Comparison of ENCODE assay signal across 21 cellular contexts in the genomic region with DNA sequence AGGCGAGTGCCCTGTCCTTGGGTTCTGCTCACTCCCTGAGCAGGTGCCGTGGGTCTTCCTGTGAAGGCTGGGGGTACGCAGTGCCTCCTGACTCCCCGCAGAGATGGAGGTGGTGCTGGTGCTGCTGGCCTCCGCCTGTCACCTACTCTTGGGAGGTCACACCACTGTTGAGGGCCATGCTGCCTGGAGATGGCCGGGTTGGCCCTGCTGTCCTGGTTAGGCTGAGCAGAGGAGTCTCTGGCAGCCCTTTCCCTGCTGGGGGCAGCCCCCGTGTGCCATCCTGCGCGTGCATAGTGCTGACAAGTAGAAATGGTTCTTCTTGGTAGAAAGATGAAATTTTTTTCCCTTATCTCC. TPM values are rescaled to one million over a fixed set of nuclear protein-coding genes. Genes with fewer than 3 reads are reported as not detected.
"Had no signal": no experiment of that assay in that cellular context is flagged by ENCODE, and none has a peak within 500 bp of the region (broad histone marks: within the 10 kb centered on the region; RNA-seq: fewer than 3 reads in every experiment).

No MANE protein-coding gene starts in this region.

- H3K4me2 ChIP-seq: SK-N-SH had no signal

- H3K9me3 ChIP-seq: SK-N-SH had no signal

- DNase-seq: IMR-90, Karpas-422, KG1, MM.1S, NCI-H1092 treated with DMSO at 0.1 percent for 48 hours, NCI-H1436, NCI-H187, NCI-H2029, NCI-H2081 treated with DMSO at 0.1 percent for 48 hours, NCI-H2171, NCI-H226, NCI-H446, NCI-H524 treated with DMSO at 0.1 percent for 48 hours, NCI-H69, NCI-H774, RPMI8226, SHP77, SK-N-SH had no signal

- H3K9ac ChIP-seq: SK-N-SH had no signal

- FAIRE-seq: RCC 7860 had no signal

RNA-seq across cellular contexts. Expression of gene MUC6, which starts 49.6 kb away (rescaled TPM):
- total RNA-seq: IMR-90, M059J, SK-MEL-5 had no signal
- polyA plus RNA-seq: IMR-90, SK-N-SH had no signal
